9 cellular contexts compared by ENCODE assay signal in the genomic region with DNA sequence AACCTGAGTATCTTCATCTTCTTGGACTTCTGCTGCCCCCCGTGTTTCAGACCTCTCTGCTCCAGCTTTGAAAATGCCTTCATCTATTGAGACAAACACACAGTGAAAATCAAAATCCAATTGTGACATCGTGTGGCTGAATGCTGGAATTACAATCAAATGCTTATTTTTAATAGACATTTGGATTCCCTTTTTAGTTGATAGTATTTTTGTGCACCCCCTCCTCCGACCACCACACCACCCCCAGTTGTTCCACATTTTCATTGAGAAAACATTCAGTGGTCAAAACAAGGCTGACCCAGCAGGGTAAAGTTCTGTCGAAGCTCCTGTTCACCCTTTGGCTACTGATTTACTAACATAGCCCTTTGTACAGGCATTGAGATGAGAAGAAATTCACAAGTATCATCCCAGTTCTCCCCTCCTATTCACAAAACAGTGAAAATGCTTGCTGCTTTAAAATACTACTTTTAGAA.
DNase-seq lines count a peak whose midpoint lies in the region; ATAC-seq and TF ChIP-seq lines count a peak whose summit lies in the region.
"Had no signal": no experiment of that assay in that cellular context is flagged by ENCODE, and none has a peak within 500 bp of the region (broad histone marks: within the 10 kb centered on the region; RNA-seq: fewer than 3 reads in every experiment).

No MANE protein-coding gene starts in this region.

- H3K9me3 Mint-ChIP-seq in brain (peaks cover 21 to 40% (median 22%) of the 10 kb centered on the region in 5 experiments), immature natural killer cell (peaks cover 0 to 2% (median 0%) of the 10 kb centered on the region in 6 donors)
- H3K9me3 Mint-ChIP-seq: activated naive CD4-positive, alpha-beta T cell treated with anti-CD3 and anti-CD28 coated beads, Interleukin-2, amount 50 U/mL, for 72 hours had no signal

- H3K36me3 Mint-ChIP-seq in brain (peaks cover 31% of the 10 kb centered on the region), immature natural killer cell (no peaks in the 10 kb centered on the region)
- H3K36me3 Mint-ChIP-seq: activated naive CD4-positive, alpha-beta T cell treated with anti-CD3 and anti-CD28 coated beads, Interleukin-2, amount 50 U/mL, for 72 hours had no signal

- ATAC-seq in Right ventricle myocardium superior (ENCODE audit: poor library complexity) = peak; percentile 34
- ATAC-seq in right cardiac atrium = no peak
- ATAC-seq in HG02884 (IDR thresholded peaks at IDR 0.05; ENCODE audit: unreplicated experiment) = peak; percentile 63
- peak; percentile 58 to 71 (median 64) for ATAC-seq in right lobe of liver
- no peak for ATAC-seq in HG03378 (IDR thresholded peaks at IDR 0.05; ENCODE audit: unreplicated experiment)

- H3K4me3 ChIP-seq in right cardiac atrium (ENCODE audit: low read length) = no peak overlapping the region
- no peak overlapping the region for H3K4me3 ChIP-seq in right lobe of liver

- intact Hi-C loops in Right ventricle myocardium superior (cut with DNase I) = no loop called here
- intact Hi-C loops in right cardiac atrium (cut with DNase I) = no loop called here
- intact Hi-C loops in right lobe of liver (cut with DNase I) = no loop called here

- H3K4me1 Mint-ChIP-seq in brain (peaks cover 39% of the 10 kb centered on the region), immature natural killer cell (no peaks in the 10 kb centered on the region)

- DNase-seq in Right ventricle myocardium superior = no peak
- no peak for DNase-seq in right cardiac atrium
- peak; percentile 41 for DNase-seq in NCI-H524 treated with DMSO at 0.1 percent for 48 hours (lab: John Stamatoyannopoulos, UW)
- DNase-seq in right lobe of liver = no peak
- DNase-seq in immature natural killer cell = no peak

- H3K4me1 ChIP-seq in right cardiac atrium (ENCODE audit: control insufficient read depth, insufficient read depth, low read length) (no peaks in the 10 kb centered on the region), right lobe of liver (no peaks in the 10 kb centered on the region)

- H3K4me3 Mint-ChIP-seq in brain (peak overlapping the region in 1 of 5 experiments; percentile 29), immature natural killer cell (no peak overlapping the region)

- H3K27me3 Mint-ChIP-seq in brain (peaks cover 6% of the 10 kb centered on the region), immature natural killer cell (ENCODE audit: low read depth in 3 of 3) (peaks cover 0 to 5% (median 3%) of the 10 kb centered on the region in 3 donors)

- H3K27ac ChIP-seq in right cardiac atrium (ENCODE audit: low read length) (no peak overlapping the region), right lobe of liver (no peak overlapping the region)

- no peak for TF ChIP-seq POLR2A in right lobe of liver (IDR thresholded peaks at IDR 0.05)

- H3K27ac Mint-ChIP-seq in brain = peak overlapping the region; percentile 43 to 79 (median 72)
- H3K27ac Mint-ChIP-seq in immature natural killer cell = no peak overlapping the region
- H3K27ac Mint-ChIP-seq: activated naive CD4-positive, alpha-beta T cell treated with anti-CD3 and anti-CD28 coated beads, Interleukin-2, amount 50 U/mL, for 72 hours had no signal

- H3K9me3 ChIP-seq in right cardiac atrium (ENCODE audit: control insufficient read depth, low read length) (no peaks in the 10 kb centered on the region), right lobe of liver (no peaks in the 10 kb centered on the region)

- peak; percentile 81 to 88 for TF ChIP-seq CTCF in brain (conservative IDR thresholded peaks at IDR 0.05)
- TF ChIP-seq CTCF in right lobe of liver (IDR thresholded peaks at IDR 0.05) = peak; percentile 37 to 59 (median 58)

- H3K36me3 ChIP-seq in right lobe of liver = no peaks in the 10 kb centered on the region

- H3K27me3 ChIP-seq in right cardiac atrium (ENCODE audit: control insufficient read depth, insufficient read depth) = no peaks in the 10 kb centered on the region
- H3K27me3 ChIP-seq in right lobe of liver = no peaks in the 10 kb centered on the region

- WGBS in right cardiac atrium = 6% methylated on average over 4 of the region's 4 CpGs
- WGBS in right lobe of liver (ENCODE audit: insufficient coverage, low coverage, low lambda C conversion rate, missing lambda C conversion rate) = 1% methylated on average over 4 of the region's 4 CpGs

Comparison
In these comparisons a context has a peak if more than half of its experiments do, and no peak if none do; other contexts are left out.
1. ATAC-seq: peak in Right ventricle myocardium superior (single experiment), HG02884 (single experiment) and right lobe of liver (4 of 4); none in right cardiac atrium (0 of 2) and HG03378 (single experiment).
2. H3K27ac Mint-ChIP-seq: peak in brain (5 of 5); none in immature natural killer cell (0 of 6).